Comparison of ENCODE assay signal across 24 cellular contexts in the genomic region with DNA sequence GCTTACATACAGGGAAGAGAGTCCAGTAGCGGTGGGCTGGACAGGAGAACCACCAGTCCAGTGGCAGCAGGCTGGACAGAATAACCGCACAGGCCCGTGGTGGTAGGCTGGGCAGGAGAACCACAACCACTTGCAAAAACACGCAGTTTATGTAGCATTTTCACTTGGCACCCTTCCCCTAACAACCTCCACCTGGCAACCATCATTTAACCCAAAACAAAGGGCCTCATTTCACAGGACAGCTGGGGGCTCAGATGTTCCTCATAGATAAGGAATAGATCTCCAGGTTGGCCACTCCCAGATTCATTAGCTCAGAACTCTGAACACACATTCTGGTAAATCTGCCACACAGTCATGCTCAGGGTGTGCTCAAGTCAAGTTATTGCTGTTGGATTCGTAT. TPM values are rescaled to one million over a fixed set of nuclear protein-coding genes. Genes with fewer than 3 reads are reported as not detected.
DNase-seq lines count a peak whose midpoint lies in the region; ATAC-seq and TF ChIP-seq lines count a peak whose summit lies in the region.
"Had no signal": no experiment of that assay in that cellular context is flagged by ENCODE, and none has a peak within 500 bp of the region (broad histone marks: within the 10 kb centered on the region; RNA-seq: fewer than 3 reads in every experiment).

No MANE protein-coding gene starts in this region.

- no peak overlapping the region for H3K4me3 Mint-ChIP-seq in stimulated activated naive CD8-positive, alpha-beta T cell treated with anti-CD3 and anti-CD28 coated beads, Interleukin-15, amount 100 ng/mL, for 72 hours
- no peak overlapping the region for H3K4me3 Mint-ChIP-seq in MCF 10A (ENCODE audit: unreplicated experiment)
- H3K4me3 Mint-ChIP-seq: H9, HFFc6, T-helper 17 cell had no signal

- WGBS in mesenchymal stem cell = 89% methylated on average over 5 of the region's 5 CpGs

- H3K4me2 ChIP-seq in mesenchymal stem cell (ENCODE audit: low read length, poor library complexity, severe bottlenecking) = no peak overlapping the region

- H3K4me1 ChIP-seq in Panc1 (ENCODE audit: control insufficient read depth, insufficient read depth, low read length) (0 out of 2 replicates have a peak, but pooled peaks cover 8% of the 10 kb centered on the region), mesenchymal stem cell (ENCODE audit: control insufficient read depth, insufficient read depth, low read depth, low read length) (peaks cover 5% of the 10 kb centered on the region)

- no peak for DNase-seq in stimulated activated naive CD8-positive, alpha-beta T cell treated with anti-CD3 and anti-CD28 coated beads, Interleukin-15, Interleukin-2, amounts not matched to agents 100 U/mL and 50 U/mL, for 24 hours
- no peak for DNase-seq in stimulated activated naive CD8-positive, alpha-beta T cell treated with anti-CD3 and anti-CD28 coated beads, Interleukin-15, amount 100 ng/mL, for 72 hours
- DNase-seq in Panc1 (ENCODE audit: low read depth, low spot score) (no peak), mesenchymal stem cell (no peak), left lobe of liver (ENCODE audit: low spot score) (no peak), MCF 10A (ENCODE audit: unreplicated experiment) (no peak), SIG-M5 (lab: John Stamatoyannopoulos, UW) (no peak)
- DNase-seq: DMS79, H9, HFFc6, KG1, NCI-H1092 treated with DMSO at 0.1 percent for 48 hours, NCI-H1694 treated with DMSO at 0.1 percent for 48 hours, NCI-H226, NCI-H510A treated with DMSO at 0.1 percent for 48 hours, NCI-H774, Right ventricle myocardium superior, SW 1271, T-helper 17 cell had no signal

- no peak overlapping the region for H3K14ac ChIP-seq in mesenchymal stem cell (ENCODE audit: low read length in 2 of 2)

- H2BK120ac ChIP-seq in mesenchymal stem cell (ENCODE audit: low read depth, low read length) = no peak overlapping the region

- H3K18ac ChIP-seq in mesenchymal stem cell (ENCODE audit: low read depth in 1 of 2, low read length in 2 of 2) = no peak overlapping the region

- no peaks in the 10 kb centered on the region for H3K9me3 Mint-ChIP-seq in stimulated activated naive CD8-positive, alpha-beta T cell treated with anti-CD3 and anti-CD28 coated beads, Interleukin-15, amount 100 ng/mL, for 72 hours
- peaks cover 8% of the 10 kb centered on the region for H3K9me3 Mint-ChIP-seq in MCF 10A (ENCODE audit: unreplicated experiment)

- no peaks in the 10 kb centered on the region for H3K79me1 ChIP-seq in mesenchymal stem cell (replicated peaks; ENCODE audit: low read length, poor library complexity, severe bottlenecking)

- in situ Hi-C loops in Panc1 (cut with HindIII; ENCODE audit: low pct_unique_long_range_greater_than_20kb, low sequenced_read_pairs) = no loop called here

- no peak overlapping the region for H2BK5ac ChIP-seq in mesenchymal stem cell (ENCODE audit: low read depth, low read length, poor library complexity, severe bottlenecking)

- BruUV-seq in Panc1 (replicated peaks; lab: Mats Ljungman, UMichigan) (no TSS peak), MCF 10A (replicated peaks; lab: Mats Ljungman, UMichigan) (no TSS peak)

- ATAC-seq in stimulated activated naive CD8-positive, alpha-beta T cell treated with anti-CD3 and anti-CD28 coated beads, Interleukin-15, Interleukin-2, amounts not matched to agents 100 U/mL and 50 U/mL, for 24 hours = peak; percentile 23
- ATAC-seq in stimulated activated naive CD8-positive, alpha-beta T cell treated with anti-CD3 and anti-CD28 coated beads, Interleukin-15, amount 100 ng/mL, for 72 hours = no peak
- ATAC-seq in Panc1 (0 out of 2 replicates have a peak, but pooled peaks have one; percentile 30), left lobe of liver (no peak)
- ATAC-seq: GM12878, HepG2, T-helper 17 cell had no signal

- POLR2A ChIA-PET in Panc1 (lab: Charles Lee) (no interaction called here), MCF 10A (lab: Yijun Ruan, JAX) (no interaction called here)

- peak overlapping the region; percentile 38 for H2AK5ac ChIP-seq in mesenchymal stem cell (ENCODE audit: low read length, severe bottlenecking)

- H3K9me3 ChIP-seq in Panc1 (ENCODE audit: control insufficient read depth, insufficient read depth, low read depth, low read length) (no peaks in the 10 kb centered on the region), mesenchymal stem cell (ENCODE audit: control insufficient read depth, low read length) (peaks cover 4% of the 10 kb centered on the region)

- peak overlapping the region in 1 of 2 experiments; percentile 15 for H2BK12ac ChIP-seq in mesenchymal stem cell (ENCODE audit: low read length in 2 of 2)

- no peak overlapping the region for H3K9ac ChIP-seq in mesenchymal stem cell (ENCODE audit: low read length)

- H3K36me3 Mint-ChIP-seq in MCF 10A (ENCODE audit: insufficient read depth, unreplicated experiment) = no peaks in the 10 kb centered on the region

- H3K27ac ChIP-seq in Panc1 (ENCODE audit: low read length) (no peak overlapping the region), mesenchymal stem cell (ENCODE audit: low read length, poor library complexity, severe bottlenecking) (no peak overlapping the region)
- H3K27ac ChIP-seq: C4-2B, HL-60, SK-N-MC had no signal

- H2BK15ac ChIP-seq in mesenchymal stem cell (ENCODE audit: low read depth, poor library complexity, severe bottlenecking) = no peak overlapping the region

- H3K27me3 ChIP-seq in Panc1 (ENCODE audit: control insufficient read depth, insufficient read depth, low read length) (no peaks in the 10 kb centered on the region), mesenchymal stem cell (ENCODE audit: control insufficient read depth in 1 of 2, insufficient read depth in 1 of 2, low read length in 2 of 2) (no peaks in the 10 kb centered on the region)

- H2AFZ ChIP-seq in mesenchymal stem cell (ENCODE audit: low read depth, low read length) = no peak overlapping the region

- no peak overlapping the region for H4K8ac ChIP-seq in mesenchymal stem cell (ENCODE audit: low read length)

- no peaks in the 10 kb centered on the region for H3K27me3 Mint-ChIP-seq in stimulated activated naive CD8-positive, alpha-beta T cell treated with anti-CD3 and anti-CD28 coated beads, Interleukin-15, amount 100 ng/mL, for 72 hours
- H3K27me3 Mint-ChIP-seq in MCF 10A (ENCODE audit: insufficient read depth, unreplicated experiment) = no peaks in the 10 kb centered on the region

- CTCF ChIA-PET in Panc1 (lab: Charles Lee) (no interaction called here), MCF 10A (lab: Yijun Ruan, JAX) (no interaction called here)

- no peaks in the 10 kb centered on the region for H3K36me3 ChIP-seq in Panc1 (ENCODE audit: control insufficient read depth, insufficient read depth, low read length)
- peaks cover 0 to 3% of the 10 kb centered on the region in 2 experiments for H3K36me3 ChIP-seq in mesenchymal stem cell (ENCODE audit: control insufficient read depth in 1 of 2, insufficient read depth in 2 of 2, low read depth in 1 of 2, low read length in 2 of 2)

- no peak overlapping the region for H3K27ac Mint-ChIP-seq in stimulated activated naive CD8-positive, alpha-beta T cell treated with anti-CD3 and anti-CD28 coated beads, Interleukin-15, amount 100 ng/mL, for 72 hours
- H3K27ac Mint-ChIP-seq in MCF 10A (ENCODE audit: low read depth, unreplicated experiment) = no peak overlapping the region
- H3K27ac Mint-ChIP-seq: H9, HFFc6, T-helper 17 cell had no signal

- intact Hi-C loops in Panc1 (cut with micrococcal nuclease; ENCODE audit: unreplicated experiment) = no loop called here
- intact Hi-C loops in MCF 10A (cut with micrococcal nuclease) = no loop called here

- H3K4me1 Mint-ChIP-seq in stimulated activated naive CD8-positive, alpha-beta T cell treated with anti-CD3 and anti-CD28 coated beads, Interleukin-15, amount 100 ng/mL, for 72 hours = peaks cover 61% of the 10 kb centered on the region
- H3K4me1 Mint-ChIP-seq in MCF 10A (ENCODE audit: insufficient read depth, unreplicated experiment) = no peaks in the 10 kb centered on the region

- H3K4me3 ChIP-seq in Panc1 (ENCODE audit: low read depth in 2 of 2, low read length in 2 of 2) = no peak overlapping the region
- H3K4me3 ChIP-seq in mesenchymal stem cell (ENCODE audit: insufficient read depth in 1 of 2, low read depth in 1 of 2, low read length in 2 of 2) = no peak overlapping the region
- H3K4me3 ChIP-seq: GM12878, SK-N-MC had no signal

- no peak overlapping the region for H4K91ac ChIP-seq in mesenchymal stem cell (ENCODE audit: low read length)

- H3K23ac ChIP-seq in mesenchymal stem cell (ENCODE audit: low read length in 2 of 2) = no peak overlapping the region

- TF ChIP-seq CTCF in Panc1 (IDR thresholded peaks at IDR 0.05) (no peak), MCF 10A (IDR thresholded peaks at IDR 0.05; ENCODE audit: unreplicated experiment) (no peak)

- H3K4ac ChIP-seq in mesenchymal stem cell (ENCODE audit: low read depth in 1 of 2, low read length in 2 of 2) = no peak overlapping the region

RNA-seq across cellular contexts. Expression of gene SYTL2, which starts 41.2 kb away (rescaled TPM):
- total RNA-seq in Panc1 (2021; ENCODE audit: unreplicated experiment) = 132 TPM
- 47.9 TPM for polyA plus RNA-seq in Panc1 (2012; ENCODE audit: insufficient read length)
- polyA plus RNA-seq in mesenchymal stem cell (2013, experiment 1 of 2) = 2.3 TPM
- polyA plus RNA-seq in mesenchymal stem cell (2013, experiment 2 of 2) = 2.1 TPM
- total RNA-seq in left lobe of liver = 4.8 TPM
- total RNA-seq in MCF 10A (2022) = 2.1 and 2.7 TPM in 2 replicates

Comparison
In these comparisons a context has a peak if more than half of its experiments do, and no peak if none do; other contexts are left out.
1. ATAC-seq: peak in stimulated activated naive CD8-positive, alpha-beta T cell treated with anti-CD3 and anti-CD28 coated beads, Interleukin-15, Interleukin-2, amounts not matched to agents 100 U/mL and 50 U/mL, for 24 hours (single experiment) and Panc1 (single experiment); none in stimulated activated naive CD8-positive, alpha-beta T cell treated with anti-CD3 and anti-CD28 coated beads, Interleukin-15, amount 100 ng/mL, for 72 hours (single experiment) and left lobe of liver (single experiment).
2. RNA of gene SYTL2, which starts 41.2 kb away (total RNA-seq): 132 TPM in Panc1 (single experiment); 4.8 TPM in left lobe of liver (single experiment) and 2.1 to 2.7 TPM in MCF 10A; every median in the first group is over 10 times any median in the second.